In the genomic region with DNA sequence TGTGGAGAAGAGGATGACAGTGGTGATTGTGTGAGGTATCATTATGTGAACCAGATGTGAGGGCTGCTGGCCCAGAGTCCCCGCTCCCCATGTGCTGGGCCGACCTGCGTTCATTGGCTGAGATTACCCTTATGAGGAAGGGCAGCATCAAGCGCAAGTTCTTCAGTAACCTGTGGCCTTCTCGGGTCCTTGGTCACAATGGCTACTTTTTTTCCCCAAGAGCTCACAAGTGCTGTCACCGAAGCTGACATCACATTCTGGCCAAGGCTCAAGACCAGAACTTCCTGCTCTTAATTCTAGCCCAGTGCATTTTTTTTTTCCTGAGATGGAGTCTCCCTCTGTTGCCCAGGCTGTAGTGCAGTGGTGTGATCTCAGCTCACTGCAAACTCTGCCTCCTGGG, we compare ENCODE assay signal across 21 cellular contexts.
DNase-seq lines count a peak whose midpoint lies in the region; ATAC-seq and TF ChIP-seq lines count a peak whose summit lies in the region.
"Had no signal": no experiment of that assay in that cellular context is flagged by ENCODE, and none has a peak within 500 bp of the region (broad histone marks: within the 10 kb centered on the region; RNA-seq: fewer than 3 reads in every experiment).

No MANE protein-coding gene starts in this region.

- peak overlapping the region; percentile 39 for H3K27ac Mint-ChIP-seq in dendritic cell treated with granulocyte-macrophage colony-stimulating factor and Interleukin-4, amounts not matched to agents 40 ng/mL and 50 ng/mL, for 4 days
- H3K27ac Mint-ChIP-seq in Caco-2 (ENCODE audit: unreplicated experiment) = no peak overlapping the region
- H3K27ac Mint-ChIP-seq: H9, IgD-negative memory B cell had no signal

- no peak overlapping the region for H3K23ac ChIP-seq in mesenchymal stem cell (ENCODE audit: low read length in 2 of 2)

- peak overlapping the region in 1 of 2 experiments; percentile 52 for H3K18ac ChIP-seq in mesenchymal stem cell (ENCODE audit: low read depth in 1 of 2, low read length in 2 of 2)

- H3K4me1 Mint-ChIP-seq in dendritic cell treated with granulocyte-macrophage colony-stimulating factor and Interleukin-4, amounts not matched to agents 40 ng/mL and 50 ng/mL, for 4 days (ENCODE audit: low read depth) = peaks cover 36% of the 10 kb centered on the region
- H3K4me1 Mint-ChIP-seq in Caco-2 (ENCODE audit: low read depth, unreplicated experiment) = no peaks in the 10 kb centered on the region

- WGBS in mesenchymal stem cell = 91% methylated on average over 6 of the region's 6 CpGs

- intact Hi-C loops in dendritic cell treated with granulocyte-macrophage colony-stimulating factor and Interleukin-4, amounts not matched to agents 40 ng/mL and 50 ng/mL, for 4 days (cut with micrococcal nuclease) = loop anchor here (10.0 kb wide), 1 partner anchor 53 kb away; no protein-coding TSS in a partner anchor
- intact Hi-C loops in left lung (cut with DNase I) (no loop called here), posterior vena cava (cut with DNase I) (no loop called here), Caco-2 (cut with micrococcal nuclease; ENCODE audit: unreplicated experiment) (no loop called here)

- no peaks in the 10 kb centered on the region for H3K27me3 Mint-ChIP-seq in dendritic cell treated with granulocyte-macrophage colony-stimulating factor and Interleukin-4, amounts not matched to agents 40 ng/mL and 50 ng/mL, for 4 days
- no peaks in the 10 kb centered on the region for H3K27me3 Mint-ChIP-seq in Caco-2 (ENCODE audit: insufficient read depth, unreplicated experiment)
- H3K27me3 Mint-ChIP-seq: CD8-positive, alpha-beta memory T cell had no signal

- ATAC-seq in left lung = peak; percentile 62
- ATAC-seq: SK-N-SH treated with all-trans-retinoic acid at 6 μM for 48 hours had no signal

- H4K8ac ChIP-seq in mesenchymal stem cell (ENCODE audit: low read length) = no peak overlapping the region

- no peak overlapping the region for H3K14ac ChIP-seq in mesenchymal stem cell (ENCODE audit: low read length in 2 of 2)

- no peak overlapping the region for H2BK5ac ChIP-seq in mesenchymal stem cell (ENCODE audit: low read depth, low read length, poor library complexity, severe bottlenecking)

- H2BK15ac ChIP-seq in mesenchymal stem cell (ENCODE audit: low read depth, poor library complexity, severe bottlenecking) = no peak overlapping the region

- POLR2A ChIA-PET in Caco-2 (lab: Charles Lee) = no interaction called here

- no peak overlapping the region for H2BK12ac ChIP-seq in mesenchymal stem cell (ENCODE audit: low read length in 2 of 2)

- no peak overlapping the region for H3K4ac ChIP-seq in mesenchymal stem cell (ENCODE audit: low read depth in 1 of 2, low read length in 2 of 2)

- H3K4me1 ChIP-seq in left lung (no peaks in the 10 kb centered on the region), mesenchymal stem cell (ENCODE audit: control insufficient read depth, insufficient read depth, low read depth, low read length) (no peaks in the 10 kb centered on the region), Caco-2 (no peaks in the 10 kb centered on the region)

- no TSS peak for BruUV-seq in Caco-2 (replicated peaks; lab: Mats Ljungman, UMichigan)

- DNase-seq in MV-4-11 (lab: John Stamatoyannopoulos, UW) = peak; percentile 19
- no peak for DNase-seq in left lung
- DNase-seq in posterior vena cava (ENCODE audit: low spot score) = peak; percentile 73
- no peak for DNase-seq in anterior cingulate cortex (lab: John Stamatoyannopoulos, UW)
- no peak for DNase-seq in stimulated activated CD8-positive, alpha-beta memory T cell treated with anti-CD3 and anti-CD28 coated beads, Interleukin-4, amount 100 ng/mL, for 48 hours
- no peak for DNase-seq in mesenchymal stem cell
- DNase-seq in Caco-2 = no peak
- DNase-seq: CD8-positive, alpha-beta memory T cell; GDM1; H9; Karpas-422; NCI-H1092 treated with DMSO at 0.1 percent for 48 hours; NCI-H146; NCI-H2081 treated with DMSO at 0.1 percent for 48 hours; NCI-H510A; NCI-H748 treated with DMSO at 0.1 percent for 48 hours; SIG-M5 had no signal

- H3K4me3 ChIP-seq in left lung (no peak overlapping the region), mesenchymal stem cell (ENCODE audit: insufficient read depth in 1 of 2, low read depth in 1 of 2, low read length in 2 of 2) (no peak overlapping the region), Caco-2 (ENCODE audit: low read depth, low read length) (no peak overlapping the region)
- H3K4me3 ChIP-seq: BLaER1 treated with 17β-estradiol and CSF1 and Interleukin-3, amounts not matched to agents 10 nM and 100 nM had no signal

- H3K9me3 Mint-ChIP-seq in dendritic cell treated with granulocyte-macrophage colony-stimulating factor and Interleukin-4, amounts not matched to agents 40 ng/mL and 50 ng/mL, for 4 days = no peaks in the 10 kb centered on the region
- H3K9me3 Mint-ChIP-seq in Caco-2 (ENCODE audit: unreplicated experiment) = no peaks in the 10 kb centered on the region
- H3K9me3 Mint-ChIP-seq: CD8-positive, alpha-beta memory T cell; H9; IgD-negative memory B cell had no signal

- no peaks in the 10 kb centered on the region for H3K36me3 Mint-ChIP-seq in dendritic cell treated with granulocyte-macrophage colony-stimulating factor and Interleukin-4, amounts not matched to agents 40 ng/mL and 50 ng/mL, for 4 days (ENCODE audit: low read depth)
- no peaks in the 10 kb centered on the region for H3K36me3 Mint-ChIP-seq in Caco-2 (ENCODE audit: insufficient read depth, unreplicated experiment)
- H3K36me3 Mint-ChIP-seq: CD8-positive, alpha-beta memory T cell; IgD-negative memory B cell had no signal

- H3K27me3 ChIP-seq in left lung = no peaks in the 10 kb centered on the region
- no peaks in the 10 kb centered on the region for H3K27me3 ChIP-seq in mesenchymal stem cell (ENCODE audit: control insufficient read depth in 1 of 2, insufficient read depth in 1 of 2, low read length in 2 of 2)
- H3K27me3 ChIP-seq in Caco-2 (replicated peaks; ENCODE audit: control insufficient read depth, insufficient read depth, low read length) = no peaks in the 10 kb centered on the region
- H3K27me3 ChIP-seq: BLaER1 treated with 17β-estradiol and CSF1 and Interleukin-3, amounts not matched to agents 10 nM and 100 nM had no signal

- H3K36me3 ChIP-seq in left lung = no peaks in the 10 kb centered on the region
- H3K36me3 ChIP-seq in mesenchymal stem cell (ENCODE audit: control insufficient read depth in 1 of 2, insufficient read depth in 2 of 2, low read depth in 1 of 2, low read length in 2 of 2) = no peaks in the 10 kb centered on the region
- H3K36me3 ChIP-seq in Caco-2 (ENCODE audit: control insufficient read depth, insufficient read depth, low read length) = no peaks in the 10 kb centered on the region
- H3K36me3 ChIP-seq: BLaER1 treated with 17β-estradiol and CSF1 and Interleukin-3, amounts not matched to agents 10 nM and 100 nM had no signal

- no peak overlapping the region for H3K9ac ChIP-seq in mesenchymal stem cell (ENCODE audit: low read length)
- H3K9ac ChIP-seq: BLaER1 treated with 17β-estradiol and CSF1 and Interleukin-3, amounts not matched to agents 10 nM and 100 nM had no signal

- H3K4me3 Mint-ChIP-seq in dendritic cell treated with granulocyte-macrophage colony-stimulating factor and Interleukin-4, amounts not matched to agents 40 ng/mL and 50 ng/mL, for 4 days = no peak overlapping the region
- no peak overlapping the region for H3K4me3 Mint-ChIP-seq in Caco-2 (ENCODE audit: unreplicated experiment)
- H3K4me3 Mint-ChIP-seq: CD8-positive, alpha-beta memory T cell; H9; IgD-negative memory B cell had no signal

- H4K91ac ChIP-seq in mesenchymal stem cell (ENCODE audit: low read length) = no peak overlapping the region

- H3K9me3 ChIP-seq in left lung (no peaks in the 10 kb centered on the region), mesenchymal stem cell (ENCODE audit: control insufficient read depth, low read length) (no peaks in the 10 kb centered on the region), Caco-2 (no peaks in the 10 kb centered on the region)
- H3K9me3 ChIP-seq: BLaER1 treated with 17β-estradiol and CSF1 and Interleukin-3, amounts not matched to agents 10 nM and 100 nM had no signal

- H3K4me2 ChIP-seq in mesenchymal stem cell (ENCODE audit: low read length, poor library complexity, severe bottlenecking) = no peak overlapping the region
- H3K4me2 ChIP-seq: BLaER1 treated with 17β-estradiol and CSF1 and Interleukin-3, amounts not matched to agents 10 nM and 100 nM had no signal

- no peaks in the 10 kb centered on the region for H3K79me1 ChIP-seq in mesenchymal stem cell (replicated peaks; ENCODE audit: low read length, poor library complexity, severe bottlenecking)

- no peak overlapping the region for H2BK120ac ChIP-seq in mesenchymal stem cell (ENCODE audit: low read depth, low read length)

- CTCF ChIA-PET in Caco-2 (lab: Charles Lee) = no interaction called here

- no peak overlapping the region for H2AK5ac ChIP-seq in mesenchymal stem cell (ENCODE audit: low read length, severe bottlenecking)

- TF ChIP-seq CTCF in left lung (IDR thresholded peaks at IDR 0.05) (no peak), Caco-2 (IDR thresholded peaks at IDR 0.05; ENCODE audit: insufficient read depth in 1 of 2, low read depth in 1 of 2, low read length in 1 of 2, severe bottlenecking in 1 of 2, unreplicated experiment in 1 of 2) (no peak)

- H2AFZ ChIP-seq in mesenchymal stem cell (ENCODE audit: low read depth, low read length) = no peak overlapping the region

- no peak overlapping the region for H3K27ac ChIP-seq in left lung
- no peak overlapping the region for H3K27ac ChIP-seq in mesenchymal stem cell (ENCODE audit: low read length, poor library complexity, severe bottlenecking)
- H3K27ac ChIP-seq: BLaER1 treated with 17β-estradiol and CSF1 and Interleukin-3, amounts not matched to agents 10 nM and 100 nM had no signal

Comparison
In these comparisons a context has a peak if more than half of its experiments do, and no peak if none do; other contexts are left out.
1. DNase-seq: peak in MV-4-11 (single experiment) and posterior vena cava (single experiment); none in left lung (0 of 2), anterior cingulate cortex (0 of 58), stimulated activated CD8-positive, alpha-beta memory T cell treated with anti-CD3 and anti-CD28 coated beads, Interleukin-4, amount 100 ng/mL, for 48 hours (single experiment), mesenchymal stem cell (single experiment) and Caco-2 (0 of 2).